ENCODE assay signal across 2 cellular contexts in the genomic region with DNA sequence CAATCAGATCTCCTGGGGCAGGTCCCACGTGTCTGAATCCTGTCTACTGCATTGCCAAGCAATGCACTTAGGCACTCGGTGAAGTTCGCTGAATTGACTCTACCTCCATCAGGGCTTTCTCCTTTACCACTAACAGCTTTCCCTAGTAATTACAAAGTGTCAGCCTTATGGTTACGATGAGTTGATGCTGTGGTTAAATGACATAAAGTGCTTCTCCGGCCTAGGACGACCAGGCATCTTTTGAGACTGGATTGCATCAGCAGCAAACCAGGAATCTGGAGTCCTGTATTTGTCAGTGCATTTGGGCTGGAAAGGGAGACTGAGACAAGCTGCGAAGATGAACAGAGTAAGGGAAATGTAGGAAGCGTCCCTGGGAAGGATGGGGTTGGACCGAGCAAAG.
TF ChIP-seq lines count a peak whose summit lies in the region.

No MANE protein-coding gene starts in this region.

TF ChIP-seq in H1, 55 proteins besides CTCF, POLR2A, EP300 and RAD21:
- no peak for TF ChIP-seq ZNF274 (IDR thresholded peaks at IDR 0.05; ENCODE audit: borderline replicate concordance, extremely low read depth, low read length)
- no peak for TF ChIP-seq TAF7 (optimal IDR thresholded peaks at IDR 0.05; ENCODE audit: borderline replicate concordance, low read depth, low read length)

TF ChIP-seq in neural cell, 6 proteins besides CTCF, POLR2A, EP300 and RAD21:
- no peak for TF ChIP-seq SMC3 (conservative IDR thresholded peaks at IDR 0.05; ENCODE audit: poor library complexity)
- peak; percentile 33 for TF ChIP-seq MXI1 (conservative IDR thresholded peaks at IDR 0.05; ENCODE audit: poor library complexity, severe bottlenecking)
- TF ChIP-seq EZH2 (IDR thresholded peaks at IDR 0.05; ENCODE audit: borderline replicate concordance, insufficient read depth, low read length, poor library complexity, severe bottlenecking), result no peak
- TF ChIP-seq, protein P1, sequence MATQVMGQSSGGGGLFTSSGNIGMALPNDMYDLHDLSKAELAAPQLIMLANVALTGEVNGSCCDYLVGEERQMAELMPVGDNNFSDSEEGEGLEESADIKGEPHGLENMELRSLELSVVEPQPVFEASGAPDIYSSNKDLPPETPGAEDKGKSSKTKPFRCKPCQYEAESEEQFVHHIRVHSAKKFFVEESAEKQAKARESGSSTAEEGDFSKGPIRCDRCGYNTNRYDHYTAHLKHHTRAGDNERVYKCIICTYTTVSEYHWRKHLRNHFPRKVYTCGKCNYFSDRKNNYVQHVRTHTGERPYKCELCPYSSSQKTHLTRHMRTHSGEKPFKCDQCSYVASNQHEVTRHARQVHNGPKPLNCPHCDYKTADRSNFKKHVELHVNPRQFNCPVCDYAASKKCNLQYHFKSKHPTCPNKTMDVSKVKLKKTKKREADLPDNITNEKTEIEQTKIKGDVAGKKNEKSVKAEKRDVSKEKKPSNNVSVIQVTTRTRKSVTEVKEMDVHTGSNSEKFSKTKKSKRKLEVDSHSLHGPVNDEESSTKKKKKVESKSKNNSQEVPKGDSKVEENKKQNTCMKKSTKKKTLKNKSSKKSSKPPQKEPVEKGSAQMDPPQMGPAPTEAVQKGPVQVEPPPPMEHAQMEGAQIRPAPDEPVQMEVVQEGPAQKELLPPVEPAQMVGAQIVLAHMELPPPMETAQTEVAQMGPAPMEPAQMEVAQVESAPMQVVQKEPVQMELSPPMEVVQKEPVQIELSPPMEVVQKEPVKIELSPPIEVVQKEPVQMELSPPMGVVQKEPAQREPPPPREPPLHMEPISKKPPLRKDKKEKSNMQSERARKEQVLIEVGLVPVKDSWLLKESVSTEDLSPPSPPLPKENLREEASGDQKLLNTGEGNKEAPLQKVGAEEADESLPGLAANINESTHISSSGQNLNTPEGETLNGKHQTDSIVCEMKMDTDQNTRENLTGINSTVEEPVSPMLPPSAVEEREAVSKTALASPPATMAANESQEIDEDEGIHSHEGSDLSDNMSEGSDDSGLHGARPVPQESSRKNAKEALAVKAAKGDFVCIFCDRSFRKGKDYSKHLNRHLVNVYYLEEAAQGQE (IDR thresholded peaks at IDR 0.05; ENCODE audit: borderline replicate concordance), result peak; percentile 85
- TF ChIP-seq POLR2AphosphoS5 (IDR thresholded peaks at IDR 0.05), result peak; percentile 83
